Comparison of ENCODE assay signal across 12 cellular contexts in genomic region chr19:50968709-50969412, GRCh38. TPM values are rescaled to one million over a fixed set of nuclear protein-coding genes. Genes with fewer than 3 reads are reported as not detected.
DNase-seq lines count a peak whose midpoint lies in the region; ATAC-seq and TF ChIP-seq lines count a peak whose summit lies in the region.
"Had no signal": no experiment of that assay in that cellular context is flagged by ENCODE, and none has a peak within 500 bp of the region (broad histone marks: within the 10 kb centered on the region; RNA-seq: fewer than 3 reads in every experiment).

No MANE protein-coding gene starts in this region.

- H3K79me2 ChIP-seq in PC-3 (ENCODE audit: low read length) = peaks cover 5% of the 10 kb centered on the region; the same call in 1 of the 2 replicates
- H3K79me2 ChIP-seq in neural progenitor cell (ENCODE audit: low read depth) = no peaks in the 10 kb centered on the region

- peaks cover 2% of the 10 kb centered on the region for H3K4me1 Mint-ChIP-seq in neural progenitor cell
- no peaks in the 10 kb centered on the region for H3K4me1 Mint-ChIP-seq in activated CD4-positive, alpha-beta memory T cell treated with anti-CD3 and anti-CD28 coated beads for 36 hours (ENCODE audit: low read depth)
- H3K4me1 Mint-ChIP-seq: CD8-positive, alpha-beta memory T cell had no signal

- DNase-seq in PC-3 = peak; percentile 78
- DNase-seq in fibroblast of pulmonary artery (ENCODE audit: low read depth) = peak; percentile 10
- no peak for DNase-seq in neural progenitor cell (ENCODE audit: low spot score)
- no peak for DNase-seq in activated CD4-positive, alpha-beta memory T cell treated with anti-CD3 and anti-CD28 coated beads for 36 hours
- DNase-seq: AML-193; CD8-positive, alpha-beta memory T cell; GDM1 had no signal

- BruUV-seq in PC-3 (replicated peaks; lab: Mats Ljungman, UMichigan) = no TSS peak

- H3K36me3 Mint-ChIP-seq in neural progenitor cell = no peaks in the 10 kb centered on the region
- no peaks in the 10 kb centered on the region for H3K36me3 Mint-ChIP-seq in activated CD4-positive, alpha-beta memory T cell treated with anti-CD3 and anti-CD28 coated beads for 36 hours
- H3K36me3 Mint-ChIP-seq: CD8-positive, alpha-beta memory T cell had no signal

- ATAC-seq in PC-3 = peak; percentile 12
- ATAC-seq in GM18861 (IDR thresholded peaks at IDR 0.05; ENCODE audit: unreplicated experiment) = no peak
- no peak for ATAC-seq in HG02623 (IDR thresholded peaks at IDR 0.05; ENCODE audit: unreplicated experiment)
- ATAC-seq in GM18907 (IDR thresholded peaks at IDR 0.05; ENCODE audit: unreplicated experiment) = no peak

- H3K9me3 ChIP-seq in BLaER1 treated with 17β-estradiol and CSF1 and Interleukin-3, amounts not matched to agents 10 nM and 100 nM (replicated peaks in 1 of 11) = peaks cover 0 to 1% (median 0%) of the 10 kb centered on the region in 11 experiments; a peak in 1 of 22 replicates
- H3K9me3 ChIP-seq in PC-3 (ENCODE audit: low read length) = no peaks in the 10 kb centered on the region
- H3K9me3 ChIP-seq in neural progenitor cell (ENCODE audit: low read depth) = no peaks in the 10 kb centered on the region

- 0 out of 22 replicates have a peak overlapping the region, but pooled peaks of 1 of the 11 experiments have one; percentile 15 for H3K9ac ChIP-seq in BLaER1 treated with 17β-estradiol and CSF1 and Interleukin-3, amounts not matched to agents 10 nM and 100 nM
- 0 out of 2 replicates have a peak overlapping the region, but pooled peaks have one; percentile 9 for H3K9ac ChIP-seq in PC-3 (ENCODE audit: low read length)
- no peak overlapping the region for H3K9ac ChIP-seq in neural progenitor cell

- no peak for TF ChIP-seq CTCF in PC-3 (conservative IDR thresholded peaks at IDR 0.05; ENCODE audit: low read depth, low read length)
- TF ChIP-seq CTCF in fibroblast of pulmonary artery (IDR thresholded peaks at IDR 0.05; ENCODE audit: low read length, missing control alignments) = no peak
- no peak for TF ChIP-seq CTCF in neural progenitor cell (IDR thresholded peaks at IDR 0.05)

- H3K4me2 ChIP-seq in BLaER1 treated with 17β-estradiol and CSF1 and Interleukin-3, amounts not matched to agents 10 nM and 100 nM = peak overlapping the region in 10 of 11 experiments; percentile 5 to 61 (median 33); a peak in 17 of 22 replicates
- peak overlapping the region; percentile 71 for H3K4me2 ChIP-seq in PC-3 (ENCODE audit: low read length)
- H3K4me2 ChIP-seq in neural progenitor cell = no peak overlapping the region

- H3K4me3 ChIP-seq in BLaER1 treated with 17β-estradiol and CSF1 and Interleukin-3, amounts not matched to agents 10 nM and 100 nM = no peak overlapping the region
- H3K4me3 ChIP-seq in PC-3 (ENCODE audit: low read length) (0 out of 2 replicates have a peak overlapping the region, but pooled peaks have one; percentile 9), fibroblast of pulmonary artery (replicated peaks; ENCODE audit: low read depth, low read length) (no peak overlapping the region), neural progenitor cell (no peak overlapping the region)

- no peak overlapping the region for H3K27ac ChIP-seq in BLaER1 treated with 17β-estradiol and CSF1 and Interleukin-3, amounts not matched to agents 10 nM and 100 nM
- H3K27ac ChIP-seq in PC-3 (ENCODE audit: low read length) (peak overlapping the region; percentile 70), neural progenitor cell (no peak overlapping the region)

- peaks cover 10 to 22% (median 18%) of the 10 kb centered on the region in 10 experiments for H3K4me1 ChIP-seq in BLaER1 treated with 17β-estradiol and CSF1 and Interleukin-3, amounts not matched to agents 10 nM and 100 nM
- peaks cover 69% of the 10 kb centered on the region for H3K4me1 ChIP-seq in PC-3 (ENCODE audit: insufficient read depth, low read length)
- no peaks in the 10 kb centered on the region for H3K4me1 ChIP-seq in neural progenitor cell

- intact Hi-C loops in PC-3 (cut with micrococcal nuclease) = no loop called here
- intact Hi-C loops in activated CD4-positive, alpha-beta memory T cell treated with anti-CD3 and anti-CD28 coated beads for 36 hours (cut with micrococcal nuclease) = no loop called here

- H3K9me3 Mint-ChIP-seq in neural progenitor cell = no peaks in the 10 kb centered on the region
- no peaks in the 10 kb centered on the region for H3K9me3 Mint-ChIP-seq in activated CD4-positive, alpha-beta memory T cell treated with anti-CD3 and anti-CD28 coated beads for 36 hours

- no peak overlapping the region for H3K4me3 Mint-ChIP-seq in neural progenitor cell
- no peak overlapping the region for H3K4me3 Mint-ChIP-seq in activated CD4-positive, alpha-beta memory T cell treated with anti-CD3 and anti-CD28 coated beads for 36 hours
- H3K4me3 Mint-ChIP-seq: CD8-positive, alpha-beta memory T cell had no signal

- H3K9me2 ChIP-seq in PC-3 (replicated peaks; ENCODE audit: low read length) = no peaks in the 10 kb centered on the region

- CTCF ChIA-PET in PC-3 (lab: Charles Lee) = no interaction called here
- CTCF ChIA-PET in activated CD4-positive, alpha-beta memory T cell treated with anti-CD3 and anti-CD28 coated beads for 36 hours (lab: Charles Lee) = no interaction called here

- H3F3A ChIP-seq in PC-3 (ENCODE audit: low read length, unreplicated experiment) (peaks cover 1% of the 10 kb centered on the region), neural progenitor cell (ENCODE audit: low read depth) (no peaks in the 10 kb centered on the region)

- no peaks in the 10 kb centered on the region for H3K27me3 ChIP-seq in BLaER1 treated with 17β-estradiol and CSF1 and Interleukin-3, amounts not matched to agents 10 nM and 100 nM
- H3K27me3 ChIP-seq in PC-3 (ENCODE audit: low read length) (no peaks in the 10 kb centered on the region), neural progenitor cell (no peaks in the 10 kb centered on the region)

- H2AFZ ChIP-seq in PC-3 (ENCODE audit: low read length) (no peak overlapping the region), neural progenitor cell (replicated peaks) (peak overlapping the region; percentile 40)

- peaks cover 19% of the 10 kb centered on the region for H3K27me3 Mint-ChIP-seq in neural progenitor cell (ENCODE audit: insufficient read depth, low read depth)
- H3K27me3 Mint-ChIP-seq in activated CD4-positive, alpha-beta memory T cell treated with anti-CD3 and anti-CD28 coated beads for 36 hours = peaks cover 28% of the 10 kb centered on the region

- H4K20me1 ChIP-seq in BLaER1 treated with 17β-estradiol and CSF1 and Interleukin-3, amounts not matched to agents 10 nM and 100 nM = no peaks in the 10 kb centered on the region
- H4K20me1 ChIP-seq in PC-3 (ENCODE audit: low read length) (no peaks in the 10 kb centered on the region), neural progenitor cell (ENCODE audit: low read depth) (no peaks in the 10 kb centered on the region)

- POLR2A ChIA-PET in PC-3 (lab: Charles Lee; ENCODE audit: unreplicated experiment) = no interaction called here
- POLR2A ChIA-PET in activated CD4-positive, alpha-beta memory T cell treated with anti-CD3 and anti-CD28 coated beads for 36 hours (lab: Charles Lee) = no interaction called here

- no peak overlapping the region for H3K27ac Mint-ChIP-seq in neural progenitor cell
- no peak overlapping the region for H3K27ac Mint-ChIP-seq in activated CD4-positive, alpha-beta memory T cell treated with anti-CD3 and anti-CD28 coated beads for 36 hours

- H3K36me3 ChIP-seq in BLaER1 treated with 17β-estradiol and CSF1 and Interleukin-3, amounts not matched to agents 10 nM and 100 nM = no peaks in the 10 kb centered on the region
- H3K36me3 ChIP-seq in PC-3 (ENCODE audit: low read depth, low read length) = no peaks in the 10 kb centered on the region
- no peaks in the 10 kb centered on the region for H3K36me3 ChIP-seq in neural progenitor cell

RNA-seq across cellular contexts. Expression of gene KLK6, which starts 0.5 kb away (rescaled TPM):
- total RNA-seq in PC-3 (2014; rRNA removed) (73.7 and 75.0 TPM in 2 replicates), neural progenitor cell (ENCODE audit: low replicate concordance) (not detected in 2 replicates)
- total RNA-seq in activated CD4-positive, alpha-beta memory T cell treated with anti-CD3 and anti-CD28 coated beads for 36 hours = not detected
- total RNA-seq: CD8-positive, alpha-beta memory T cell; H4 had no signal

RNA-seq across cellular contexts. Expression of gene KLK7, which starts 14.9 kb away (rescaled TPM):
- total RNA-seq in PC-3 (2014; rRNA removed) (0.23 and 3.6 TPM in 2 replicates), neural progenitor cell (ENCODE audit: low replicate concordance) (0.28 and 0.36 TPM in 2 replicates)
- not detected for total RNA-seq in activated CD4-positive, alpha-beta memory T cell treated with anti-CD3 and anti-CD28 coated beads for 36 hours
- total RNA-seq: CD8-positive, alpha-beta memory T cell; H4 had no signal

RNA-seq across cellular contexts. Expression of gene KLK5, which starts 16.0 kb away (rescaled TPM):
- total RNA-seq in PC-3 (2014; rRNA removed) (58.5 and 59.0 TPM in 2 replicates), neural progenitor cell (ENCODE audit: low replicate concordance) (not detected in 2 replicates)
- total RNA-seq in activated CD4-positive, alpha-beta memory T cell treated with anti-CD3 and anti-CD28 coated beads for 36 hours = not detected
- total RNA-seq: CD8-positive, alpha-beta memory T cell; H4 had no signal

RNA-seq across cellular contexts. Expression of gene KLK8, which starts 32.5 kb away (rescaled TPM):
- total RNA-seq in PC-3 (2014; rRNA removed) (2.3 TPM in 1 of 2 replicates, not detected in the other), neural progenitor cell (ENCODE audit: low replicate concordance) (0.46 TPM in 1 of 2 replicates, not detected in the other)
- total RNA-seq in activated CD4-positive, alpha-beta memory T cell treated with anti-CD3 and anti-CD28 coated beads for 36 hours = not detected
- total RNA-seq: CD8-positive, alpha-beta memory T cell; H4 had no signal

RNA-seq across cellular contexts. Expression of gene KLK10, which starts 50.6 kb away (rescaled TPM):
- total RNA-seq in PC-3 (2014; rRNA removed) = 1.2 and 2.9 TPM in 2 replicates
- 1.9 TPM in 1 of 2 replicates, not detected in the other for total RNA-seq in neural progenitor cell (ENCODE audit: low replicate concordance)
- not detected for total RNA-seq in activated CD4-positive, alpha-beta memory T cell treated with anti-CD3 and anti-CD28 coated beads for 36 hours
- total RNA-seq: CD8-positive, alpha-beta memory T cell; H4 had no signal

Comparison
In these comparisons a context has a peak if more than half of its experiments do, and no peak if none do; other contexts are left out.
1. DNase-seq: peak in PC-3 (single experiment) and fibroblast of pulmonary artery (single experiment); none in neural progenitor cell (single experiment) and activated CD4-positive, alpha-beta memory T cell treated with anti-CD3 and anti-CD28 coated beads for 36 hours (single experiment).
2. RNA of gene KLK6, which starts 0.5 kb away (total RNA-seq): 73.7 to 75.0 TPM in PC-3; not detected in neural progenitor cell and not detected in activated CD4-positive, alpha-beta memory T cell treated with anti-CD3 and anti-CD28 coated beads for 36 hours; every median in the first group is over 10 times any median in the second.
3. RNA of gene KLK5, which starts 16.0 kb away (total RNA-seq): 58.5 to 59.0 TPM in PC-3; not detected in neural progenitor cell and not detected in activated CD4-positive, alpha-beta memory T cell treated with anti-CD3 and anti-CD28 coated beads for 36 hours; every median in the first group is over 10 times any median in the second.